Comparison of ENCODE assay signal across 2 cellular contexts in genomic region chr5:76602094-76602726, GRCh38.
TF ChIP-seq lines count a peak whose summit lies in the region.

No MANE protein-coding gene starts in this region.

TF ChIP-seq in IMR-90, 13 proteins besides CTCF, POLR2A, EP300 and RAD21:
- TF ChIP-seq RCOR1 (IDR thresholded peaks at IDR 0.05; ENCODE audit: insufficient replicate concordance, low read length) (no peak), SMC3 (IDR thresholded peaks at IDR 0.05; ENCODE audit: low read depth, low read length) (peak; percentile 75)
TF ChIP-seq in IMR-90: peak in this region for 1.

TF ChIP-seq in K562, 482 proteins besides CTCF, POLR2A, EP300 and RAD21:
- TF ChIP-seq ZNF79 (CRISPR knock-in tag; IDR thresholded peaks at IDR 0.05; ENCODE audit: low read depth) (no peak), ZNF124 (CRISPR knock-in tag; IDR thresholded peaks at IDR 0.05) (no peak), ZNF121 (CRISPR knock-in tag; conservative IDR thresholded peaks at IDR 0.05) (no peak), MXI1 (IDR thresholded peaks at IDR 0.05; ENCODE audit: low read depth, low read length) (no peak), USF1 (CRISPR knock-in tag; IDR thresholded peaks at IDR 0.05) (no peak), NCOA2 (IDR thresholded peaks at IDR 0.05; ENCODE audit: partially characterized antibody in 2 of 2) (no peak), DLX4 (CRISPR knock-in tag; IDR thresholded peaks at IDR 0.05) (no peak), ZBTB43 (CRISPR knock-in tag; IDR thresholded peaks at IDR 0.05) (no peak), WHSC1 (IDR thresholded peaks at IDR 0.05; ENCODE audit: low read length) (no peak), HOMEZ (CRISPR knock-in tag; IDR thresholded peaks at IDR 0.05) (no peak), ZFP1 (CRISPR knock-in tag; IDR thresholded peaks at IDR 0.05) (no peak), PYGO2 (tag; IDR thresholded peaks at IDR 0.05) (no peak), ZBTB8A (IDR thresholded peaks at IDR 0.05; ENCODE audit: partially characterized antibody) (no peak), SMARCB1 (IDR thresholded peaks at IDR 0.05; ENCODE audit: insufficient read length, low read depth) (no peak), CXXC5 (CRISPR knock-in tag; IDR thresholded peaks at IDR 0.05) (no peak), HBP1 (CRISPR knock-in tag; IDR thresholded peaks at IDR 0.05) (no peak)
